Comparison of ENCODE assay signal across 9 cellular contexts in the genomic region with DNA sequence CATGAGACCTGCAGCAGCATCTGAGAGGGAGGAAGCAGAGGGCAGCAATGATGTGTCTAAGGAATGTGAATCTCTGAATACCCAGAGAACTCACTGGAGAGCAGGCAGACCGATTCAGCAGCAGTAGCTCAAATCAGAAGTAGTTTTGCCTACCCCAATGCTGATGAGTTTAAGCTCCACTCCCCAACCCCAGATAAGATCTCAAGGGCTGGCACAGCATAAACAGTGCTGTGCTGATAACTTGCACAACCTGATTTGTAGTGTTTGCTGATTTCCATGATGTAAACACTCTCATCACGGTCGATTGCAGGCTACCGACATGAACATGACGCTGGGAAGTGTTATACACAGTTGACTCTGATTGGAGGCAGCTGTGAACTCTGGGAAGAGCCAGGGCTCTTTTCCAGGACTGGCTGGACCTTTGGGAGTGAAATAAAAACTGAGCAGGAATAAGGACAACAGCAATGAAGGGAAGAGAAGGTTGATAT. TPM values are rescaled to one million over a fixed set of nuclear protein-coding genes. Genes with fewer than 3 reads are reported as not detected.
DNase-seq lines count a peak whose midpoint lies in the region; ATAC-seq and TF ChIP-seq lines count a peak whose summit lies in the region.
"Had no signal": no experiment of that assay in that cellular context is flagged by ENCODE, and none has a peak within 500 bp of the region (broad histone marks: within the 10 kb centered on the region; RNA-seq: fewer than 3 reads in every experiment).

No MANE protein-coding gene starts in this region.

- CTCF ChIA-PET in Panc1 (lab: Charles Lee) (no interaction called here), A673 (lab: Charles Lee) (no interaction called here)
- CTCF ChIA-PET in activated CD8-positive, alpha-beta T cell treated with anti-CD3 and anti-CD28 coated beads, Interleukin-2, amount 10 ng/mL, durations not matched to agents 7 days and 5 days (lab: Charles Lee), result interaction anchor here (0.8 to 1.7 kb wide), 4 partner anchors 9 to 35 kb away, joined by 3 to 4 read pairs (median 4); no protein-coding TSS in a partner anchor

- peak overlapping the region in 1 of 2 donors; percentile 22 for H3K9ac ChIP-seq in stomach smooth muscle (ENCODE audit: low read length in 2 of 2)

- H3K27me3 ChIP-seq in GM23338 (ENCODE audit: insufficient read depth), result no peaks in the 10 kb centered on the region
- H3K27me3 ChIP-seq in Panc1 (ENCODE audit: control insufficient read depth, insufficient read depth, low read length), result peaks cover 21% of the 10 kb centered on the region
- no peaks in the 10 kb centered on the region for H3K27me3 ChIP-seq in stomach smooth muscle (ENCODE audit: control insufficient read depth in 1 of 2, insufficient read depth in 2 of 2, low read length in 2 of 2)
- no peaks in the 10 kb centered on the region for H3K27me3 ChIP-seq in A673 (replicated peaks; ENCODE audit: insufficient read depth, low read depth, low read length, poor library complexity)

- intact Hi-C loops in Panc1 (cut with micrococcal nuclease; ENCODE audit: unreplicated experiment) (no loop called here), A673 (cut with micrococcal nuclease; ENCODE audit: unreplicated experiment) (no loop called here)

- DNase-seq in GM23338 (ENCODE audit: low spot score), result no peak
- DNase-seq in Panc1 (ENCODE audit: low read depth, low spot score), result no peak
- DNase-seq in iris pigment epithelial cell (ENCODE audit: low read depth), result peak; percentile 36
- DNase-seq in A673 (ENCODE audit: low spot score), result no peak
- DNase-seq in activated CD8-positive, alpha-beta T cell treated with anti-CD3 and anti-CD28 coated beads, Interleukin-2, amount 10 ng/mL, durations not matched to agents 7 days and 5 days, result no peak
- no peak for DNase-seq in NCI-H2227 treated with DMSO at 0.1 percent for 48 hours (lab: John Stamatoyannopoulos, UW)

- H3K9me3 Mint-ChIP-seq in GM23338, result no peaks in the 10 kb centered on the region
- H3K9me3 Mint-ChIP-seq in activated CD8-positive, alpha-beta T cell treated with anti-CD3 and anti-CD28 coated beads, Interleukin-2, amount 10 ng/mL, durations not matched to agents 7 days and 5 days (ENCODE audit: insufficient read depth), result no peaks in the 10 kb centered on the region

- peak overlapping the region; percentile 86; the same call in 1 of the 2 replicates for H2AFZ ChIP-seq in GM23338

- H3K27ac ChIP-seq in GM23338 (ENCODE audit: low read depth), result no peak overlapping the region
- no peak overlapping the region for H3K27ac ChIP-seq in Panc1 (ENCODE audit: low read length)
- H3K27ac ChIP-seq in stomach smooth muscle (ENCODE audit: low read length), result peak overlapping the region; percentile 18
- H3K27ac ChIP-seq in A673 (ENCODE audit: low read depth, low read length, poor library complexity, severe bottlenecking), result no peak overlapping the region

- no peak overlapping the region for H3K27ac Mint-ChIP-seq in GM23338
- no peak overlapping the region for H3K27ac Mint-ChIP-seq in activated CD8-positive, alpha-beta T cell treated with anti-CD3 and anti-CD28 coated beads, Interleukin-2, amount 10 ng/mL, durations not matched to agents 7 days and 5 days

- POLR2A ChIA-PET in Panc1 (lab: Charles Lee) (no interaction called here), A673 (lab: Charles Lee; ENCODE audit: low non-redundant PET) (no interaction called here)
- POLR2A ChIA-PET in activated CD8-positive, alpha-beta T cell treated with anti-CD3 and anti-CD28 coated beads, Interleukin-2, amount 10 ng/mL, durations not matched to agents 7 days and 5 days (lab: Charles Lee), result no interaction called here

- peaks cover 5% of the 10 kb centered on the region; the same call in 2 of the 3 replicates for H3K4me1 Mint-ChIP-seq in GM23338
- H3K4me1 Mint-ChIP-seq in activated CD8-positive, alpha-beta T cell treated with anti-CD3 and anti-CD28 coated beads, Interleukin-2, amount 10 ng/mL, durations not matched to agents 7 days and 5 days (ENCODE audit: low read depth), result peaks cover 7% of the 10 kb centered on the region

- no peaks in the 10 kb centered on the region for H3K9me3 ChIP-seq in Panc1 (ENCODE audit: control insufficient read depth, insufficient read depth, low read depth, low read length)
- H3K9me3 ChIP-seq in stomach smooth muscle (ENCODE audit: control insufficient read depth in 2 of 2, low read length in 2 of 2), result no peaks in the 10 kb centered on the region
- H3K9me3 ChIP-seq in A673 (ENCODE audit: low read depth, low read length, poor library complexity, severe bottlenecking), result no peaks in the 10 kb centered on the region

- in situ Hi-C loops in Panc1 (cut with HindIII; ENCODE audit: low pct_unique_long_range_greater_than_20kb, low sequenced_read_pairs), result no loop called here

- H3K36me3 Mint-ChIP-seq in GM23338 (ENCODE audit: low read depth), result no peaks in the 10 kb centered on the region
- H3K36me3 Mint-ChIP-seq in activated CD8-positive, alpha-beta T cell treated with anti-CD3 and anti-CD28 coated beads, Interleukin-2, amount 10 ng/mL, durations not matched to agents 7 days and 5 days (ENCODE audit: low read depth), result no peaks in the 10 kb centered on the region

- ATAC-seq in GM23338 (peak; percentile 38; the same call in 2 of the 3 replicates), Panc1 (peak; percentile 79), HG03280 (IDR thresholded peaks at IDR 0.05; ENCODE audit: unreplicated experiment) (no peak)
- ATAC-seq in activated CD8-positive, alpha-beta T cell treated with anti-CD3 and anti-CD28 coated beads, Interleukin-2, amount 10 ng/mL, durations not matched to agents 7 days and 5 days, result no peak

- H3K9me2 ChIP-seq in GM23338 (ENCODE audit: insufficient read depth), result no peaks in the 10 kb centered on the region

- no peaks in the 10 kb centered on the region for H3F3A ChIP-seq in GM23338 (replicated peaks; ENCODE audit: low read depth)

- H3K4me3 Mint-ChIP-seq in GM23338, result no peak overlapping the region
- H3K4me3 Mint-ChIP-seq in activated CD8-positive, alpha-beta T cell treated with anti-CD3 and anti-CD28 coated beads, Interleukin-2, amount 10 ng/mL, durations not matched to agents 7 days and 5 days, result no peak overlapping the region

- no peak overlapping the region for H3K4me2 ChIP-seq in GM23338

- H3K27me3 Mint-ChIP-seq in GM23338 (ENCODE audit: insufficient read depth, low read depth, poor library complexity), result no peaks in the 10 kb centered on the region
- H3K27me3 Mint-ChIP-seq in activated CD8-positive, alpha-beta T cell treated with anti-CD3 and anti-CD28 coated beads, Interleukin-2, amount 10 ng/mL, durations not matched to agents 7 days and 5 days (ENCODE audit: low read depth), result peaks cover 47% of the 10 kb centered on the region

- H4K20me1 ChIP-seq in GM23338 (replicated peaks; ENCODE audit: insufficient read depth), result no peaks in the 10 kb centered on the region

- BruUV-seq in Panc1 (replicated peaks; lab: Mats Ljungman, UMichigan), result no TSS peak
- BruUV-seq in A673 (replicated peaks; lab: Mats Ljungman, UMichigan), result no TSS peak

- H3K4me1 ChIP-seq in GM23338 (ENCODE audit: insufficient read depth) (no peaks in the 10 kb centered on the region), Panc1 (ENCODE audit: control insufficient read depth, insufficient read depth, low read length) (0 out of 2 replicates have a peak, but pooled peaks cover 9% of the 10 kb centered on the region), stomach smooth muscle (ENCODE audit: control insufficient read depth, insufficient read depth, low read length) (peaks cover 13% of the 10 kb centered on the region), A673 (ENCODE audit: insufficient read depth, low read length, poor library complexity, severe bottlenecking) (no peaks in the 10 kb centered on the region)

- H3K36me3 ChIP-seq in GM23338 (ENCODE audit: insufficient read depth) (no peaks in the 10 kb centered on the region), Panc1 (ENCODE audit: control insufficient read depth, insufficient read depth, low read length) (no peaks in the 10 kb centered on the region), stomach smooth muscle (ENCODE audit: control insufficient read depth in 2 of 2, insufficient read depth in 2 of 2, low read length in 2 of 2) (no peaks in the 10 kb centered on the region), A673 (ENCODE audit: insufficient read depth, low read length, poor library complexity, severe bottlenecking) (no peaks in the 10 kb centered on the region)

- TF ChIP-seq CTCF in GM23338 (conservative IDR thresholded peaks at IDR 0.05; ENCODE audit: low read depth in 2 of 2) (no peak), Panc1 (IDR thresholded peaks at IDR 0.05) (no peak), A673 (conservative IDR thresholded peaks at IDR 0.05; ENCODE audit: low read depth, low read length) (no peak)

- no peak overlapping the region for H3K4me3 ChIP-seq in GM23338
- H3K4me3 ChIP-seq in Panc1 (ENCODE audit: low read depth in 2 of 2, low read length in 2 of 2), result peak overlapping the region in 1 of 2 experiments; percentile 8; a peak in 1 of 4 replicates
- peak overlapping the region; percentile 21 to 58 for H3K4me3 ChIP-seq in stomach smooth muscle (ENCODE audit: low read length in 2 of 2)
- H3K4me3 ChIP-seq in A673 (ENCODE audit: low read depth, low read length, poor library complexity, severe bottlenecking), result no peak overlapping the region

- H3K79me2 ChIP-seq in GM23338 (replicated peaks; ENCODE audit: insufficient read depth), result no peaks in the 10 kb centered on the region

TF ChIP-seq in GM23338, 12 proteins besides CTCF, POLR2A, EP300 and RAD21:
- no peak for TF ChIP-seq POLR2AphosphoS5 (IDR thresholded peaks at IDR 0.05; ENCODE audit: low read depth)
- no peak for TF ChIP-seq STAT1 (IDR thresholded peaks at IDR 0.05; ENCODE audit: unreplicated experiment)
- TF ChIP-seq EZH2phosphoT487 (IDR thresholded peaks at IDR 0.05; ENCODE audit: unreplicated experiment), result no peak
TF ChIP-seq in GM23338: peak in this region for 0.

RNA-seq across cellular contexts. Expression of a gene that starts 11.2 kb away (rescaled TPM):
- not detected in 2 replicates for total RNA-seq in GM23338 (2014; rRNA removed; shearing (Covaris generic))
- not detected in 2 replicates for polyA plus RNA-seq in GM23338 (2016; fragmentation: Nextera tagmentation; extraction: Ambion mirVana)
- total RNA-seq in Panc1 (2021; ENCODE audit: unreplicated experiment) (0.33 TPM), A673 (2021) (not detected in 2 replicates)
- not detected for polyA plus RNA-seq in Panc1 (2012; ENCODE audit: insufficient read length)
- total RNA-seq in activated CD8-positive, alpha-beta T cell treated with anti-CD3 and anti-CD28 coated beads, Interleukin-2, amount 10 ng/mL, durations not matched to agents 7 days and 5 days, result not detected
- total RNA-seq: endothelial cell of umbilical vein had no signal
- polyA plus RNA-seq: endothelial cell of umbilical vein had no signal

RNA-seq across cellular contexts. Expression of a gene that starts 31.3 kb away (rescaled TPM):
- total RNA-seq in GM23338 (2014; rRNA removed; shearing (Covaris generic)), result not detected in 2 replicates
- not detected in 2 replicates for polyA plus RNA-seq in GM23338 (2016; fragmentation: Nextera tagmentation; extraction: Ambion mirVana)
- total RNA-seq in Panc1 (2021; ENCODE audit: unreplicated experiment), result not detected
- polyA plus RNA-seq in Panc1 (2012; ENCODE audit: insufficient read length), result not detected
- not detected in 2 replicates for total RNA-seq in A673 (2021)
- 10 to 100 TPM; 14.6 to 15.3 TPM for total RNA-seq in activated CD8-positive, alpha-beta T cell treated with anti-CD3 and anti-CD28 coated beads, Interleukin-2, amount 10 ng/mL, durations not matched to agents 7 days and 5 days
- total RNA-seq: endothelial cell of umbilical vein had no signal
- polyA plus RNA-seq: endothelial cell of umbilical vein had no signal

Comparison
In these comparisons a context has a peak if more than half of its experiments do, and no peak if none do; other contexts are left out.
1. ATAC-seq: peak in GM23338 (single experiment) and Panc1 (single experiment); none in activated CD8-positive, alpha-beta T cell treated with anti-CD3 and anti-CD28 coated beads, Interleukin-2, amount 10 ng/mL, durations not matched to agents 7 days and 5 days (single experiment) and HG03280 (single experiment).
2. H3K4me3 ChIP-seq: peak in stomach smooth muscle (2 of 2); none in GM23338 (single experiment) and A673 (single experiment).
3. RNA of a gene that starts 31.3 kb away (total RNA-seq): 14.6 to 15.3 TPM in activated CD8-positive, alpha-beta T cell treated with anti-CD3 and anti-CD28 coated beads, Interleukin-2, amount 10 ng/mL, durations not matched to agents 7 days and 5 days; not detected in Panc1 (single experiment), not detected in GM23338 and not detected in A673; every median in the first group is over 10 times any median in the second.